8 cellular contexts compared by ENCODE assay signal in genomic region chr2:85611217-85611704, GRCh38. TPM values are rescaled to one million over a fixed set of nuclear protein-coding genes. Genes with fewer than 3 reads are reported as not detected.
DNase-seq lines count a peak whose midpoint lies in the region; ATAC-seq and TF ChIP-seq lines count a peak whose summit lies in the region.

No MANE protein-coding gene starts in this region.

- H3K9me3 Mint-ChIP-seq in activated naive CD4-positive, alpha-beta T cell treated with anti-CD3 and anti-CD28 coated beads, Interleukin-2, amount 50 U/mL, for 72 hours = no peaks in the 10 kb centered on the region

- H3K4me3 ChIP-seq in cardiac muscle cell (peak overlapping the region; percentile 90), kidney epithelial cell (ENCODE audit: low read depth, low read length) (peak overlapping the region; percentile 94), thymus (ENCODE audit: low read length) (peak overlapping the region; percentile 83)

- H3K36me3 ChIP-seq in cardiac muscle cell = peaks cover 5% of the 10 kb centered on the region
- peaks cover 4% of the 10 kb centered on the region for H3K36me3 ChIP-seq in kidney epithelial cell (ENCODE audit: control insufficient read depth, insufficient read depth, low read length)
- H3K36me3 ChIP-seq in thymus (ENCODE audit: control insufficient read depth, insufficient read depth) = peaks cover 16% of the 10 kb centered on the region

- peak overlapping the region; percentile 91 to 99 for H3K27ac Mint-ChIP-seq in activated naive CD4-positive, alpha-beta T cell treated with anti-CD3 and anti-CD28 coated beads, Interleukin-2, amount 50 U/mL, for 72 hours

- intact Hi-C loops in cardiac septum (cut with DNase I) = no loop called here

- peaks cover 16% of the 10 kb centered on the region in 2 donors for H3K36me3 Mint-ChIP-seq in activated naive CD4-positive, alpha-beta T cell treated with anti-CD3 and anti-CD28 coated beads, Interleukin-2, amount 50 U/mL, for 72 hours

- H3K27me3 ChIP-seq in cardiac muscle cell (no peaks in the 10 kb centered on the region), kidney epithelial cell (ENCODE audit: control insufficient read depth, insufficient read depth, low read length) (no peaks in the 10 kb centered on the region), thymus (ENCODE audit: control insufficient read depth, insufficient read depth) (no peaks in the 10 kb centered on the region)

- WGBS in thymus = 12% methylated on average over 24 of the region's 24 CpGs

- ATAC-seq in activated naive CD4-positive, alpha-beta T cell treated with anti-CD3 and anti-CD28 coated beads, Interleukin-2, amount 50 U/mL, for 72 hours = peak in 1 of 2 donors; percentile 8
- ATAC-seq in HG03097 (IDR thresholded peaks at IDR 0.05; ENCODE audit: low FRiP score, unreplicated experiment) = no peak
- no peak for ATAC-seq in GM18867 (IDR thresholded peaks at IDR 0.05; ENCODE audit: unreplicated experiment)

- DNase-seq in cardiac muscle cell (ENCODE audit: low read depth in 1 of 2, low spot score in 1 of 2) (no peak), cardiac septum (ENCODE audit: low spot score) (no peak), kidney epithelial cell (ENCODE audit: low read depth) (no peak), CD1c-positive myeloid dendritic cell (ENCODE audit: extremely low spot score) (no peak)
- DNase-seq in activated naive CD4-positive, alpha-beta T cell treated with anti-CD3 and anti-CD28 coated beads, Interleukin-2, amount 50 U/mL, for 72 hours (ENCODE audit: low spot score in 2 of 2) = no peak

- peak overlapping the region; percentile 74 for H3K27ac ChIP-seq in cardiac muscle cell
- H3K27ac ChIP-seq in thymus (ENCODE audit: low read depth) = peak overlapping the region; percentile 75

- no peak for TF ChIP-seq CTCF in cardiac muscle cell (IDR thresholded peaks at IDR 0.05; ENCODE audit: low read depth, low read length)
- no peak for TF ChIP-seq CTCF in kidney epithelial cell (IDR thresholded peaks at IDR 0.05; ENCODE audit: insufficient read depth, low read length, poor library complexity, severe bottlenecking)

- H3K9me3 ChIP-seq in cardiac muscle cell (ENCODE audit: low read depth) (no peaks in the 10 kb centered on the region), thymus (ENCODE audit: control insufficient read depth) (no peaks in the 10 kb centered on the region)

- H3K4me1 ChIP-seq in cardiac muscle cell (ENCODE audit: low read depth) (peaks cover 3% of the 10 kb centered on the region), thymus (ENCODE audit: control insufficient read depth, insufficient read depth, low read length) (peaks cover 12% of the 10 kb centered on the region)

RNA-seq across cellular contexts. Expression of gene C2orf68, which starts 0.6 kb away (rescaled TPM):
- total RNA-seq in cardiac muscle cell (32.6 and 35.5 TPM in 2 replicates), cardiac septum (26.3 TPM), kidney epithelial cell (12.6 and 12.8 TPM in 2 replicates)
- polyA plus RNA-seq in cardiac muscle cell (37.4 and 52.0 TPM in 2 replicates), thymus (38.5 TPM)
- total RNA-seq in activated naive CD4-positive, alpha-beta T cell treated with anti-CD3 and anti-CD28 coated beads, Interleukin-2, amount 50 U/mL, for 72 hours = 10 to 100 TPM; 28.8 to 38.9 TPM

RNA-seq across cellular contexts. Expression of gene USP39, which starts 4.7 kb away (rescaled TPM):
- total RNA-seq in cardiac muscle cell (110 and 187 TPM in 2 replicates), cardiac septum (28.4 TPM), kidney epithelial cell (56.8 and 86.4 TPM in 2 replicates)
- polyA plus RNA-seq in cardiac muscle cell (56.0 and 56.6 TPM in 2 replicates), thymus (42.5 TPM)
- total RNA-seq in activated naive CD4-positive, alpha-beta T cell treated with anti-CD3 and anti-CD28 coated beads, Interleukin-2, amount 50 U/mL, for 72 hours = 100 to 1,000 TPM in 1 of 2 donors, 10 to 100 TPM in 1; 70.7 to 105 TPM

RNA-seq across cellular contexts. Expression of gene TMEM150A, which starts 8.8 kb away (rescaled TPM):
- total RNA-seq in cardiac muscle cell (14.2 and 18.9 TPM in 2 replicates), cardiac septum (11.4 TPM), kidney epithelial cell (19.1 and 24.4 TPM in 2 replicates)
- polyA plus RNA-seq in cardiac muscle cell (31.8 and 34.0 TPM in 2 replicates), thymus (15.9 TPM)
- 1 to 10 TPM in 1 of 2 donors, under 1 TPM in 1; 0.91 to 3.1 TPM for total RNA-seq in activated naive CD4-positive, alpha-beta T cell treated with anti-CD3 and anti-CD28 coated beads, Interleukin-2, amount 50 U/mL, for 72 hours

RNA-seq across cellular contexts. Expression of gene RNF181, which starts 15.7 kb away (rescaled TPM):
- total RNA-seq in cardiac muscle cell (152 and 241 TPM in 2 replicates), cardiac septum (82.4 TPM), kidney epithelial cell (220 and 271 TPM in 2 replicates)
- polyA plus RNA-seq in cardiac muscle cell (276 and 328 TPM in 2 replicates), thymus (162 TPM)
- 100 to 1,000 TPM; 128 to 163 TPM for total RNA-seq in activated naive CD4-positive, alpha-beta T cell treated with anti-CD3 and anti-CD28 coated beads, Interleukin-2, amount 50 U/mL, for 72 hours

RNA-seq across cellular contexts. Expression of gene VAMP5, which starts 27.0 kb away (rescaled TPM):
- total RNA-seq in cardiac muscle cell (6.7 and 7.7 TPM in 2 replicates), cardiac septum (27.9 TPM), kidney epithelial cell (16.5 and 28.5 TPM in 2 replicates)
- polyA plus RNA-seq in cardiac muscle cell (19.1 and 28.1 TPM in 2 replicates), thymus (93.2 TPM)
- total RNA-seq in activated naive CD4-positive, alpha-beta T cell treated with anti-CD3 and anti-CD28 coated beads, Interleukin-2, amount 50 U/mL, for 72 hours = 10 to 100 TPM; 50.6 to 68.0 TPM
